ENCODE assay signal across 14 cellular contexts in the genomic region with DNA sequence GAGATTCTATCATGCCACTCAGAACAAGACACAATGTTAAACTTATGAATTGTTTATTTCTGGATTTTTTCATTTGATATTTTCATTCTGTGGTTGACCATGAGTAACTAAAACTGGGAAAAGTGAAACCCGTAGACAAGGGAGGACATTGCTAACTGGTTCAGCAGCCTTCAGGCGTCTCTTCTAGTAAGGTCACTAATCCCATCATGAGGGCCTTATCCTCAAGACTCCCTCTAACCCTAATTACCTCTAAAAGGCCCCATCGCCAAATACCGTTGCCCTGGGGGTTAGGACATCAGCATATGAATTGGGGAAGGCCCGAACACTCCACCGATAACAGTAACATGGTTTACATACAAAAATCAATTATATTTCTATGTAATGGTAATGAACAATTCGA.
DNase-seq lines count a peak whose midpoint lies in the region; ATAC-seq and TF ChIP-seq lines count a peak whose summit lies in the region.
"Had no signal": no experiment of that assay in that cellular context is flagged by ENCODE, and none has a peak within 500 bp of the region (broad histone marks: within the 10 kb centered on the region; RNA-seq: fewer than 3 reads in every experiment).

No MANE protein-coding gene starts in this region.

- H3K23me2 ChIP-seq in H9 (ENCODE audit: insufficient read length, low read depth, low read length, poor library complexity, severe bottlenecking), result no peaks in the 10 kb centered on the region

- H3K4me3 Mint-ChIP-seq in H9 (no peak overlapping the region), WTC11 (no peak overlapping the region)
- H3K4me3 Mint-ChIP-seq: CD8-positive, alpha-beta memory T cell; HFFc6 had no signal

- DNase-seq in H9, result peak; percentile 35
- DNase-seq in WTC11 (ENCODE audit: low spot score), result peak; percentile 45
- peak; percentile 45 for DNase-seq in iPS-NIHi11 (ENCODE audit: low spot score)
- no peak for DNase-seq in NCI-H2171 treated with DMSO at 0.1 percent for 48 hours (lab: John Stamatoyannopoulos, UW)
- DNase-seq in NCI-H345 treated with DMSO at 0.1 percent for 48 hours (lab: John Stamatoyannopoulos, UW; ENCODE audit: unreplicated experiment), result no peak
- DNase-seq: AML-193; Caco-2; CD8-positive, alpha-beta memory T cell; DND-41; GF-D8; HCEC 1CT; HFFc6 had no signal

- H4K8ac ChIP-seq in H9 (replicated peaks; ENCODE audit: insufficient read length, low read depth, low read length), result no peak overlapping the region

- no peak overlapping the region for H2AK5ac ChIP-seq in H9 (ENCODE audit: insufficient read length, low read length)

- no peak overlapping the region for H3K9ac ChIP-seq in H9 (ENCODE audit: extremely low read depth, insufficient read length, low read length)
- H3K9ac ChIP-seq: BLaER1 had no signal

- no peak overlapping the region for H3K23ac ChIP-seq in H9 (ENCODE audit: insufficient read length, low read depth, low read length)

- H3K4ac ChIP-seq in H9 (ENCODE audit: low read depth, low read length), result no peak overlapping the region

- H3K27ac ChIP-seq in H9 (ENCODE audit: insufficient read length, low read depth, low read length), result no peak overlapping the region
- H3K27ac ChIP-seq: BLaER1 had no signal

- no peak overlapping the region for H3K4me2 ChIP-seq in H9 (ENCODE audit: insufficient read depth, insufficient read length, low read length)
- H3K4me2 ChIP-seq: BLaER1 had no signal

- peaks cover 14 to 18% of the 10 kb centered on the region in 2 experiments for H3K4me1 Mint-ChIP-seq in H9
- peaks cover 10% of the 10 kb centered on the region for H3K4me1 Mint-ChIP-seq in WTC11
- H3K4me1 Mint-ChIP-seq: CD8-positive, alpha-beta memory T cell had no signal

- peaks cover 100% of the 10 kb centered on the region for H3K27me3 Mint-ChIP-seq in H9 (ENCODE audit: low read depth)
- H3K27me3 Mint-ChIP-seq in WTC11 (ENCODE audit: low read depth), result peaks cover 100% of the 10 kb centered on the region

- no peak overlapping the region for H3K14ac ChIP-seq in H9 (ENCODE audit: insufficient read depth, low read length)

- H3K18ac ChIP-seq in H9 (ENCODE audit: insufficient read length, low read depth, low read length), result no peak overlapping the region

- H3K27ac Mint-ChIP-seq in H9 (no peak overlapping the region), WTC11 (no peak overlapping the region)
- H3K27ac Mint-ChIP-seq: CD8-positive, alpha-beta memory T cell; HFFc6 had no signal

- WGBS in H9 (ENCODE audit: extremely low coverage, insufficient read length, low lambda C conversion rate), result no CpG with 5 or more reads among the region's 7 CpGs

- ATAC-seq in WTC11 (peak; percentile 93), HG02870 (IDR thresholded peaks at IDR 0.05; ENCODE audit: unreplicated experiment) (no peak)

- no peaks in the 10 kb centered on the region for H3K9me3 ChIP-seq in H9 (ENCODE audit: control insufficient read depth, low read depth, low read length)
- H3K9me3 ChIP-seq: BLaER1, Caco-2 had no signal

- H4K5ac ChIP-seq in H9 (ENCODE audit: insufficient read length, low read depth, low read length), result no peak overlapping the region

- POLR2A ChIA-PET in WTC11 (lab: Charles Lee), result no interaction called here

- TF ChIP-seq CTCF in H9 (conservative IDR thresholded peaks at IDR 0.05) (no peak), WTC11 (IDR thresholded peaks at IDR 0.05) (no peak)

- no peak overlapping the region for H3T11ph ChIP-seq in H9 (ENCODE audit: low read length)

- no peak overlapping the region for H3K56ac ChIP-seq in H9 (ENCODE audit: insufficient read length, low read depth, low read length)

- H3K79me2 ChIP-seq in H9 (ENCODE audit: insufficient read depth, low read length), result no peaks in the 10 kb centered on the region

- H3K27me3 ChIP-seq in H9 (ENCODE audit: insufficient read depth, low read length), result peaks cover 57% of the 10 kb centered on the region
- H3K27me3 ChIP-seq: BLaER1 had no signal

- H3K9me3 Mint-ChIP-seq in H9, result peaks cover 0 to 17% of the 10 kb centered on the region in 2 experiments; a peak in 2 of 5 replicates
- no peaks in the 10 kb centered on the region for H3K9me3 Mint-ChIP-seq in WTC11
- H3K9me3 Mint-ChIP-seq: CD8-positive, alpha-beta memory T cell; HFFc6 had no signal

- no peak overlapping the region for H2BK20ac ChIP-seq in H9 (ENCODE audit: low read depth, low read length, poor library complexity, severe bottlenecking)

- H3K36me3 Mint-ChIP-seq in H9 (ENCODE audit: insufficient read depth in 1 of 3, low read depth in 3 of 3) (peaks cover 0 to 2% (median 0%) of the 10 kb centered on the region in 3 experiments; a peak in 1 of 7 replicates), WTC11 (no peaks in the 10 kb centered on the region)
- H3K36me3 Mint-ChIP-seq: CD8-positive, alpha-beta memory T cell had no signal

- no peak overlapping the region for H2BK120ac ChIP-seq in H9 (ENCODE audit: low read depth, low read length, poor library complexity, severe bottlenecking)

- H4K91ac ChIP-seq in H9 (ENCODE audit: insufficient read length, low read depth, low read length), result no peak overlapping the region

- H2BK12ac ChIP-seq in H9 (ENCODE audit: insufficient read length, low read depth, low read length), result no peak overlapping the region

- H2BK5ac ChIP-seq in H9 (ENCODE audit: insufficient read length, low read length), result no peak overlapping the region

- no peaks in the 10 kb centered on the region for H4K20me1 ChIP-seq in H9 (ENCODE audit: control insufficient read depth, insufficient read depth, insufficient read length)
- H4K20me1 ChIP-seq: BLaER1 had no signal

- CTCF ChIA-PET in WTC11 (lab: Charles Lee), result no interaction called here

- no peak overlapping the region for H2BK15ac ChIP-seq in H9 (ENCODE audit: low read depth, low read length)

- H2AFZ ChIP-seq in H9 (ENCODE audit: low read length), result no peak overlapping the region

- no peaks in the 10 kb centered on the region for H3K79me1 ChIP-seq in H9 (ENCODE audit: insufficient read depth, low read depth, low read length, poor library complexity, severe bottlenecking)

- H3K4me1 ChIP-seq in H9 (ENCODE audit: insufficient read depth, low read length), result peaks cover 4% of the 10 kb centered on the region; the same call in 1 of the 2 replicates
- H3K4me1 ChIP-seq: BLaER1, Caco-2 had no signal

TF ChIP-seq in WTC11, 78 proteins besides CTCF, POLR2A, EP300 and RAD21:
- TF ChIP-seq ETV6 (CRISPR knock-in tag; IDR thresholded peaks at IDR 0.05) (no peak), ELF4 (CRISPR knock-in tag; IDR thresholded peaks at IDR 0.05; ENCODE audit: low read depth) (no peak), NFYB (CRISPR knock-in tag; conservative IDR thresholded peaks at IDR 0.05; ENCODE audit: low read depth) (no peak), E2F4 (CRISPR knock-in tag; IDR thresholded peaks at IDR 0.05; ENCODE audit: borderline replicate concordance, low read depth) (no peak)

Comparison
In these comparisons a context has a peak if more than half of its experiments do, and no peak if none do; other contexts are left out.
1. DNase-seq: peak in H9 (single experiment), WTC11 (single experiment) and iPS-NIHi11 (single experiment); none in NCI-H2171 treated with DMSO at 0.1 percent for 48 hours (single experiment) and NCI-H345 treated with DMSO at 0.1 percent for 48 hours (single experiment).